9 cellular contexts compared by ENCODE assay signal in the genomic region with DNA sequence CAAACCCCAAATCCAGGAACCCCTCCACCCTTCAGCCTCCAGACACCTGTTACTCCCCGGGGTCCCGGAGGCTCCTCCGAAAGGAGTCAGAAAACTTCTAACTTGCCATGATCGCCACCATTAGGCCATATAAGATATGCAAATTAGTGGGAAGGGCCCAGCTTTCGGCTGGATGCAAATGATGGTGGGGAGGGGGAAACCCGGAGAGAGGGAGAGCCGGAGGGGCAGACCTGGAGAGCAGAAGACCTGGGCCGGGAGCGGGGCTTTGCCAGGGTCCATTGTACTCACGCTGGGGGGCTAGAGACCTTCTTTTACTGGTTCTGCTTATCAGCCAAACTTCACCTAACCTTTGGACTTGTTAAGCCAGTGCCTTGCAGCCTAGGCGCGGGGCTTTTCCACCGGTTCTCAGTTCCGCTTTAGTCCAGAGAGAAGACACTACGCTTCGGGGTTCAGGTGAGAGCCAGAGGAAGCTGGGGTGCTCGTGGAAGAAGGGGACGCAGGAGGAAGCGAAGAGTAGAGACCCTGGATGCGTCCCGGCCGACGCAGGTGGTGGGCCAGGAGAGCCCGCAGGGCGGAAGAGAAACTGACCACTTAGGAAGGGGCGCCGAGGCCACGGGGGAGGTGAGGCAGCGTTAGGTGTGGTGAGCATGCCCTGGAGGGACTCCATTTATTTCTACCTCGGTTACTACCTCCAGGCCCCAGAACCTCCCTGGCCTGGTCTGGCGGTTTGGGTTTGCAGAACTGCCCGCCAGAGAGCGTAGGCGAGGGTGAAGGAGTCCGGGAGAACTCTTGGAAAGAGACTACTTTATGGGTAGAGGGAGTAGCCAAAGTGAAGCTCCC. TPM values are rescaled to one million over a fixed set of nuclear protein-coding genes. Genes with fewer than 3 reads are reported as not detected.
DNase-seq lines count a peak whose midpoint lies in the region; ATAC-seq and TF ChIP-seq lines count a peak whose summit lies in the region.
"Had no signal": no experiment of that assay in that cellular context is flagged by ENCODE, and none has a peak within 500 bp of the region (broad histone marks: within the 10 kb centered on the region; RNA-seq: fewer than 3 reads in every experiment).

Gene HNF1B, minus strand, starts transcription at position 99 of the 840 bp plus-strand sequence. CDS start 175 bp downstream, outside the sequence.

- intact Hi-C loops in prostate gland (cut with DNase I): no loop called here
- intact Hi-C loops in uterus (cut with DNase I; ENCODE audit: low total_unique reads): no loop called here
- intact Hi-C loops in ascending aorta (cut with DNase I): no loop called here

- TF ChIP-seq CTCF in prostate gland (IDR thresholded peaks at IDR 0.05): peak in 1 of 4 experiments; percentile 23
- TF ChIP-seq CTCF in uterus (IDR thresholded peaks at IDR 0.05): no peak
- no peak for TF ChIP-seq CTCF in ascending aorta (IDR thresholded peaks at IDR 0.05)

- H3K4me3 ChIP-seq in duodenal mucosa (ENCODE audit: low read depth in 1 of 2, low read length in 2 of 2): peak within 1 kb of the TSS; percentile 76 to 82
- H3K4me3 ChIP-seq in prostate gland: peak within 1 kb of the TSS; percentile 34 to 35
- H3K4me3 ChIP-seq in uterus: peak within 1 kb of the TSS in 1 of 2 donors; percentile 13
- peak within 1 kb of the TSS in 1 of 2 donors; percentile 57 for H3K4me3 ChIP-seq in ascending aorta

- H3K9ac ChIP-seq in duodenal mucosa (ENCODE audit: low read depth in 1 of 2, low read length in 2 of 2): peak within 1 kb of the TSS; percentile 76 to 84

- H3K27ac ChIP-seq in duodenal mucosa (ENCODE audit: low read depth, low read length): peak within 1 kb of the TSS; percentile 86
- peak within 1 kb of the TSS; percentile 77 to 82 for H3K27ac ChIP-seq in prostate gland
- no peak within 1 kb of the TSS for H3K27ac ChIP-seq in uterus
- H3K27ac ChIP-seq in ascending aorta: no peak within 1 kb of the TSS

- WGBS in prostate gland: 3% methylated on average over 35 of the region's 35 CpGs

- peak; percentile 47 for ATAC-seq in HG03159 (IDR thresholded peaks at IDR 0.05; ENCODE audit: unreplicated experiment)

- peak; percentile 83 for TF ChIP-seq POLR2A in prostate gland (IDR thresholded peaks at IDR 0.05)
- TF ChIP-seq POLR2A in uterus (IDR thresholded peaks at IDR 0.05): no peak

- peaks cover 24 to 29% of the 10 kb centered on the region in 2 donors for H3K27me3 ChIP-seq in duodenal mucosa (ENCODE audit: control insufficient read depth in 1 of 2, insufficient read depth in 2 of 2, low read length in 2 of 2)
- H3K27me3 ChIP-seq in prostate gland (replicated peaks; ENCODE audit: insufficient read depth): no peaks in the 10 kb centered on the region
- H3K27me3 ChIP-seq in uterus: peaks cover 8 to 52% of the 10 kb centered on the region in 2 donors
- H3K27me3 ChIP-seq in ascending aorta: peaks cover 28% of the 10 kb centered on the region

- H3K36me3 ChIP-seq in duodenal mucosa (ENCODE audit: control insufficient read depth in 1 of 2, insufficient read depth in 2 of 2, low read length in 2 of 2) (no peaks in the 10 kb centered on the region), prostate gland (no peaks in the 10 kb centered on the region), uterus (no peaks in the 10 kb centered on the region), ascending aorta (no peaks in the 10 kb centered on the region)

- H3K4me1 ChIP-seq in duodenal mucosa (ENCODE audit: control insufficient read depth in 1 of 2, insufficient read depth in 2 of 2, low read length in 2 of 2): peaks cover 16 to 18% of the 10 kb centered on the region in 2 donors
- H3K4me1 ChIP-seq in prostate gland (replicated peaks): no peaks in the 10 kb centered on the region
- peaks cover 0 to 26% of the 10 kb centered on the region in 2 donors for H3K4me1 ChIP-seq in uterus
- peaks cover 5 to 20% of the 10 kb centered on the region in 2 donors for H3K4me1 ChIP-seq in ascending aorta

- H3K9me3 ChIP-seq in duodenal mucosa (ENCODE audit: control insufficient read depth in 1 of 2, low read length in 2 of 2) (no peaks in the 10 kb centered on the region), prostate gland (no peaks in the 10 kb centered on the region), uterus (no peaks in the 10 kb centered on the region), ascending aorta (no peaks in the 10 kb centered on the region)

- DNase-seq in activated CD4-positive, CD25-positive, alpha-beta regulatory T cell treated with anti-CD3 and anti-CD28 coated beads, Interleukin-2, amount 50 U/mL, for 72 hours: peak; percentile 47
- DNase-seq in activated CD4-positive, CD25-positive, alpha-beta regulatory T cell (lab: John Stamatoyannopoulos, UW): no peak
- peak; percentile 74 for DNase-seq in prostate gland (ENCODE audit: low spot score)
- no peak for DNase-seq in uterus
- no peak for DNase-seq in ascending aorta (ENCODE audit: low spot score in 2 of 2)
- DNase-seq in nucleus accumbens (lab: John Stamatoyannopoulos, UW): no peak

RNA-seq across cellular contexts. Expression of gene HNF1B, which starts in this region (rescaled TPM):
- total RNA-seq in prostate gland (1 to 10 TPM; 2.7 to 7.0 TPM), uterus (1 to 10 TPM in 1 of 4 donors, under 1 TPM in 1, not detected in 2; 0.29 to 1.5 TPM), ascending aorta (not detected)
- total RNA-seq: right cardiac atrium had no signal

Comparison
In these comparisons a context has a peak if more than half of its experiments do, and no peak if none do; other contexts are left out.
1. DNase-seq: peak in activated CD4-positive, CD25-positive, alpha-beta regulatory T cell treated with anti-CD3 and anti-CD28 coated beads, Interleukin-2, amount 50 U/mL, for 72 hours (single experiment) and prostate gland (single experiment); none in activated CD4-positive, CD25-positive, alpha-beta regulatory T cell (0 of 4), uterus (0 of 2), ascending aorta (0 of 2) and nucleus accumbens (0 of 56).
2. H3K27ac ChIP-seq: peak in duodenal mucosa (single experiment) and prostate gland (2 of 2); none in uterus (0 of 2) and ascending aorta (0 of 2).